ENCODE assay signal across 28 cellular contexts in the genomic region with DNA sequence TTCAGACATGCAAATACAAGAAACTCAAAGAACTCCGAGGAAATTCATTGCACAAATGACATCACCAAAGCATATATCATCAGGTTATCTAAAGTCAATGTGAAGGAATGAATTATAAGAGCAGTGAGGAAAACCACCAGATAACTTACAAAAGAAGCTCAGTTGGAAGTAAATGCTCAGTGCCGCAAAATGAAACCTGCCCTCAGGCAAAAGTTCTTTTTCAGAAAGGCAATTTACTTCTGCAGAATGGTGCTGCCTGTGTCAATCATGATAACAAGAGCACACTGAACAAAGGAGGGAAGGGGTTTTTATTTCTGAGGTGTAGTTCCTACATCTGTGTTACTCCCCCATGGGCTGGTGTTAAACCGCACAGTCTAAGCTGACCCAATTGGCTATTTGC.
"Had no signal": no experiment of that assay in that cellular context is flagged by ENCODE, and none has a peak within 500 bp of the region (broad histone marks: within the 10 kb centered on the region; RNA-seq: fewer than 3 reads in every experiment).

No MANE protein-coding gene starts in this region.

- H3K4me3 ChIP-seq: cardiac muscle cell, MG63 had no signal

- H3K4me1 Mint-ChIP-seq: activated B cell treated with CpG ODN at 0.5 μM for 24 hours; activated CD4-positive, alpha-beta T cell treated with anti-CD3 and anti-CD28 coated beads, Interleukin-2, amount 10 ng/mL, durations not matched to agents 24 days and 14 days; activated CD8-positive, alpha-beta memory T cell treated with anti-CD3 and anti-CD28 coated beads, Interleukin-2, amount 10 ng/mL, durations not matched to agents 7 days and 5 days; activated naive CD8-positive, alpha-beta T cell treated with anti-CD3 and anti-CD28 coated beads for 36 hours had no signal

- H3K27ac Mint-ChIP-seq: activated B cell treated with CpG ODN at 0.5 μM for 24 hours; activated CD4-positive, alpha-beta T cell treated with anti-CD3 and anti-CD28 coated beads, Interleukin-2, amount 10 ng/mL, durations not matched to agents 24 days and 14 days; activated CD8-positive, alpha-beta memory T cell treated with anti-CD3 and anti-CD28 coated beads, Interleukin-2, amount 10 ng/mL, durations not matched to agents 7 days and 5 days; activated naive CD8-positive, alpha-beta T cell treated with anti-CD3 and anti-CD28 coated beads for 36 hours; activated T-cell treated with anti-CD3 and anti-CD28 coated beads, Interleukin-2, amount 50 U/mL, for 24 hours; T-helper 2 cell treated with Interferon-gamma antibody and Interleukin-4, amounts not matched to agents 5 μg/mL and 100 μg/mL, for 36 hours had no signal

- H3K4me3 Mint-ChIP-seq: activated B cell treated with CpG ODN at 0.5 μM for 24 hours; activated CD4-positive, alpha-beta T cell treated with anti-CD3 and anti-CD28 coated beads, Interleukin-2, amount 10 ng/mL, durations not matched to agents 24 days and 14 days; activated CD8-positive, alpha-beta memory T cell treated with anti-CD3 and anti-CD28 coated beads, Interleukin-2, amount 10 ng/mL, durations not matched to agents 7 days and 5 days; activated naive CD8-positive, alpha-beta T cell treated with anti-CD3 and anti-CD28 coated beads for 36 hours; activated T-cell treated with anti-CD3 and anti-CD28 coated beads, Interleukin-2, amount 50 U/mL, for 24 hours; T-helper 2 cell treated with Interferon-gamma antibody and Interleukin-4, amounts not matched to agents 5 μg/mL and 100 μg/mL, for 36 hours had no signal

- H3K36me3 Mint-ChIP-seq: activated CD8-positive, alpha-beta memory T cell treated with anti-CD3 and anti-CD28 coated beads, Interleukin-2, amount 10 ng/mL, durations not matched to agents 7 days and 5 days; activated naive CD8-positive, alpha-beta T cell treated with anti-CD3 and anti-CD28 coated beads for 36 hours had no signal

- H3K27ac ChIP-seq: brain microvascular endothelial cell, cardiac muscle cell had no signal

- H3K9me3 ChIP-seq: MG63 had no signal

- H3K27me3 ChIP-seq: brain microvascular endothelial cell, cardiac muscle cell, MG63 had no signal

- H3K9me3 Mint-ChIP-seq: activated CD4-positive, alpha-beta T cell treated with anti-CD3 and anti-CD28 coated beads, Interleukin-2, amount 10 ng/mL, durations not matched to agents 24 days and 14 days had no signal

- ATAC-seq: activated CD8-positive, alpha-beta memory T cell treated with anti-CD3 and anti-CD28 coated beads, Interleukin-2, amount 10 ng/mL, durations not matched to agents 7 days and 5 days; Panc1; Right ventricle myocardium inferior; SK-N-SH treated with all-trans-retinoic acid at 6 μM for 48 hours had no signal

- DNase-seq: activated B cell treated with CpG ODN at 0.5 μM for 24 hours; activated CD4-positive, alpha-beta T cell treated with anti-CD3 and anti-CD28 coated beads for 1 hour; activated CD4-positive, alpha-beta T cell treated with anti-CD3 and anti-CD28 coated beads, Interleukin-2, amount 10 ng/mL, durations not matched to agents 24 days and 14 days; activated CD4-positive, alpha-beta T cell treated with anti-CD3 and anti-CD28 coated beads, Interleukin-2, amount 50 U/mL, for 48 hours; activated CD8-positive, alpha-beta memory T cell treated with anti-CD3 and anti-CD28 coated beads, Interleukin-2, amount 10 ng/mL, durations not matched to agents 7 days and 5 days; activated effector memory CD4-positive, alpha-beta T cell treated with anti-CD3 and anti-CD28 coated beads, Interleukin-2, amount 50 U/mL, for 16 hours; activated naive CD4-positive, alpha-beta T cell treated with Interleukin-2 at 50 U/mL for 16 hours; activated naive CD8-positive, alpha-beta T cell treated with anti-CD3 and anti-CD28 coated beads for 36 hours; activated T-cell treated with anti-CD3 and anti-CD28 coated beads, Interleukin-2, amount 50 U/mL, for 24 hours; brain microvascular endothelial cell; MG63; NCI-H1105; NCI-H1436; NCI-H187 treated with DMSO at 0.1 percent for 48 hours; NCI-H2081 treated with DMSO at 0.1 percent for 48 hours; NCI-H2171; NCI-H2227 treated with DMSO at 0.1 percent for 48 hours; NCI-H510A; NCI-H526 treated with DMSO at 0.1 percent for 48 hours; NK-92 treated with Interleukin-12 subunit alpha and Interleukin-12 subunit beta, amount 100 ng/mL, for 24 hours; OCI-M1; RPMI8226; SW 1271 had no signal

- H3K27me3 Mint-ChIP-seq: activated B cell treated with CpG ODN at 0.5 μM for 24 hours; activated CD4-positive, alpha-beta T cell treated with anti-CD3 and anti-CD28 coated beads, Interleukin-2, amount 10 ng/mL, durations not matched to agents 24 days and 14 days; activated CD8-positive, alpha-beta memory T cell treated with anti-CD3 and anti-CD28 coated beads, Interleukin-2, amount 10 ng/mL, durations not matched to agents 7 days and 5 days; activated naive CD8-positive, alpha-beta T cell treated with anti-CD3 and anti-CD28 coated beads for 36 hours; activated T-cell treated with anti-CD3 and anti-CD28 coated beads, Interleukin-2, amount 50 U/mL, for 24 hours had no signal

- H3K36me3 ChIP-seq: brain microvascular endothelial cell, cardiac muscle cell, MG63 had no signal
